8 cellular contexts compared by ENCODE assay signal in the genomic region with DNA sequence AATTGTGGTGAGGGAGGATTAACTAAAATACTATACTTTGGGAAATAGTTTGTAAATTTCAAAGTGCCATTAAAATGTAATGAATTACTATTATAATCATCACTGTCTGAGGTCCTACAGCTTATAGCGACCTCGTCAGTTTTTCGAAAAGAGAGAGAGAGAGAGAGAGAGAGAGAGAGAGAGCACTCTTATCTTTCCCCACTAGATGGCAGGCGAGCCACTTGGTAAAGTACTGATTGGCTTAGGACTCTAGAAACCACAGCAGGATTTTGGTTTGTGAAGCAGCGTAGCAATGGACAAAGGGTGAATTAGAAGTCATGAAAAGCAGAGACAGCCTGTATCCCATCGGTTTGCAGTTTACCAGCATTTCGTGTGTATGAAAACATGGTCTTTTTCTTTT. TPM values are rescaled to one million over a fixed set of nuclear protein-coding genes. Genes with fewer than 3 reads are reported as not detected.
DNase-seq lines count a peak whose midpoint lies in the region; ATAC-seq and TF ChIP-seq lines count a peak whose summit lies in the region.

No MANE protein-coding gene starts in this region.

- BruUV-seq in MCF 10A (replicated peaks; lab: Mats Ljungman, UMichigan) = no TSS peak

- H3K36me3 Mint-ChIP-seq in CD14-positive monocyte (no peaks in the 10 kb centered on the region), MCF 10A (ENCODE audit: insufficient read depth, unreplicated experiment) (no peaks in the 10 kb centered on the region), immature natural killer cell (no peaks in the 10 kb centered on the region)

- in situ Hi-C loops in GM13977 (cut with MboI; ENCODE audit: low pct_unique_long_range_greater_than_20kb, low sequenced_read_pairs, unreplicated experiment) = no loop called here

- POLR2A ChIA-PET in MCF 10A (lab: Yijun Ruan, JAX) = interaction anchor here (0.5 kb wide), 1 partner anchor 198 kb away, joined by 4 read pairs; no protein-coding TSS in a partner anchor

- intact Hi-C loops in CD14-positive monocyte (cut with micrococcal nuclease) = no loop called here
- intact Hi-C loops in MCF 10A (cut with micrococcal nuclease) = no loop called here

- H3K4me3 Mint-ChIP-seq in CD14-positive monocyte (no peak overlapping the region), MCF 10A (ENCODE audit: unreplicated experiment) (no peak overlapping the region), immature natural killer cell (no peak overlapping the region)

- H3K27ac Mint-ChIP-seq in CD14-positive monocyte (no peak overlapping the region), MCF 10A (ENCODE audit: low read depth, unreplicated experiment) (no peak overlapping the region), immature natural killer cell (peak overlapping the region in 1 of 6 donors; percentile 26)

- CTCF ChIA-PET in MCF 10A (lab: Yijun Ruan, JAX) = interaction anchor here (0.6 to 2.7 kb wide), 45 partner anchors 8 to 1693 kb away, joined by 3 to 18 read pairs (median 4); no protein-coding TSS in a partner anchor

- peaks cover 27 to 30% (median 30%) of the 10 kb centered on the region in 3 donors for H3K27me3 Mint-ChIP-seq in CD14-positive monocyte (ENCODE audit: low read depth in 3 of 3)
- H3K27me3 Mint-ChIP-seq in MCF 10A (ENCODE audit: insufficient read depth, unreplicated experiment) = no peaks in the 10 kb centered on the region
- peaks cover 7 to 8% (median 8%) of the 10 kb centered on the region in 3 donors for H3K27me3 Mint-ChIP-seq in immature natural killer cell (ENCODE audit: low read depth in 3 of 3)

- peaks cover 3% of the 10 kb centered on the region for H3K4me1 Mint-ChIP-seq in CD14-positive monocyte
- peaks cover 9% of the 10 kb centered on the region for H3K4me1 Mint-ChIP-seq in MCF 10A (ENCODE audit: insufficient read depth, unreplicated experiment)
- peaks cover 3 to 6% of the 10 kb centered on the region in 2 donors for H3K4me1 Mint-ChIP-seq in immature natural killer cell

- DNase-seq in CD14-positive monocyte (ENCODE audit: low spot score) = no peak
- DNase-seq in GM13977 (ENCODE audit: low spot score) = peak; percentile 46
- peak; percentile 75 for DNase-seq in NCI-H748 (lab: John Stamatoyannopoulos, UW; ENCODE audit: unreplicated experiment)
- DNase-seq in MCF 10A (ENCODE audit: unreplicated experiment) = peak; percentile 78
- DNase-seq in immature natural killer cell = peak in 2 of 3 donors; percentile 9 to 33
- DNase-seq in stromal cell of bone marrow (ENCODE audit: low read depth) = peak; percentile 56

- ATAC-seq in HG02970 (IDR thresholded peaks at IDR 0.05; ENCODE audit: low FRiP score, unreplicated experiment) = peak; percentile 62
- no peak for ATAC-seq in HG03039 (IDR thresholded peaks at IDR 0.05; ENCODE audit: unreplicated experiment)

- TF ChIP-seq CTCF in CD14-positive monocyte (IDR thresholded peaks at IDR 0.05) (peak; percentile 37), GM13977 (IDR thresholded peaks at IDR 0.05; ENCODE audit: extremely low read depth, insufficient read depth, missing control alignments) (peak; percentile 66), MCF 10A (IDR thresholded peaks at IDR 0.05; ENCODE audit: unreplicated experiment) (peak; percentile 74)

- H3K9me3 Mint-ChIP-seq in CD14-positive monocyte (peaks cover 0 to 11% (median 0%) of the 10 kb centered on the region in 7 donors), MCF 10A (ENCODE audit: unreplicated experiment) (no peaks in the 10 kb centered on the region), immature natural killer cell (no peaks in the 10 kb centered on the region)

RNA-seq across cellular contexts. Expression of a gene that starts 52.5 kb away (rescaled TPM):
- polyA plus RNA-seq in CD14-positive monocyte (not detected), immature natural killer cell (not detected)
- 7.4 and 16.9 TPM in 2 replicates for total RNA-seq in MCF 10A (2022)
